ENCODE assay signal across 8 cellular contexts in the genomic region with DNA sequence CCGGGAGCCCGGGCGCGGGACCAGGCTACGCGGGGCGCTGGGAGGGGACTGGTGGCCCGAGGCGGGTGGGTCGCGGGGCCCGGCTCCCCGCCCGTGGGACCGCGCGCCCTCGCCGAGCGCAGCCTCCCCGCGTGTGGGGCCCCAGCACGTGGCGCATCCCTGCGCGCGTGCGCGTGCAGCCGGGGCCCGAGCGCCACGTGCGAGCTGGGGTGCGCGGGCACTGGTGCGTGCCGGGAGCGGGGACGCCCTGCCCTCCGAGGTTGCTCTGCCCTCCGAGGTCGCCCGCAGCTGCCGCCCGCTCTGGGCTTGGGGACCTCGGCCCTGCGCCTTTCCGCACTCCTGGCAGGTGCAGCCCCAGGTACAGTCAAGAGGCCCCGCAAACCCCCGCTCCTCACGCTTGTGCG. TPM values are rescaled to one million over a fixed set of nuclear protein-coding genes. Genes with fewer than 3 reads are reported as not detected.
A peak's percentile ranks its signal among the peaks of the same experiment; 100 is the strongest.
DNase-seq lines count a peak whose midpoint lies in the region; ATAC-seq and TF ChIP-seq lines count a peak whose summit lies in the region.

No MANE protein-coding gene starts in this region.

- H3K4me1 Mint-ChIP-seq in activated naive CD8-positive, alpha-beta T cell (ENCODE audit: low read depth): peaks cover 48% of the 10 kb centered on the region

- H3K9me3 Mint-ChIP-seq in activated naive CD8-positive, alpha-beta T cell (ENCODE audit: low read depth): no peaks in the 10 kb centered on the region

- ATAC-seq in GM19372 (IDR thresholded peaks at IDR 0.05; ENCODE audit: low read depth, unreplicated experiment): peak; percentile 29
- ATAC-seq in HG03442 (IDR thresholded peaks at IDR 0.05; ENCODE audit: unreplicated experiment): peak; percentile 24
- ATAC-seq in Panc1: peak; percentile 75

- in situ Hi-C loops in Panc1 (cut with HindIII; ENCODE audit: low pct_unique_long_range_greater_than_20kb, low sequenced_read_pairs): no loop called here

- POLR2A ChIA-PET in Panc1 (lab: Charles Lee): no interaction called here

- intact Hi-C loops in Panc1 (cut with micrococcal nuclease; ENCODE audit: unreplicated experiment): loop anchor here (2.0 kb wide), 1 partner anchor 95 kb away; no protein-coding TSS in a partner anchor

- BruUV-seq in Panc1 (replicated peaks; lab: Mats Ljungman, UMichigan): no TSS peak

- H3K4me3 ChIP-seq in Panc1 (ENCODE audit: low read depth in 2 of 2, low read length in 2 of 2) (peak overlapping the region; percentile 50 to 55), iPS-18c (ENCODE audit: insufficient read depth, low read depth, low read length) (peak overlapping the region; percentile 32)

- H3K9me3 ChIP-seq in Panc1 (ENCODE audit: control insufficient read depth, insufficient read depth, low read depth, low read length): no peaks in the 10 kb centered on the region
- no peaks in the 10 kb centered on the region for H3K9me3 ChIP-seq in iPS-18c (ENCODE audit: control insufficient read depth, insufficient read depth, low read length)

- no peaks in the 10 kb centered on the region; the same call in none of the 2 replicates for H3K36me3 ChIP-seq in Panc1 (ENCODE audit: control insufficient read depth, insufficient read depth, low read length)

- H3K27ac ChIP-seq in Panc1 (ENCODE audit: low read length): peak overlapping the region; percentile 71

- peak; percentile 74 for DNase-seq in COR-L47 (lab: John Stamatoyannopoulos, UW)
- no peak for DNase-seq in Panc1 (ENCODE audit: low read depth, low spot score)
- DNase-seq in stimulated activated CD4-positive, alpha-beta T cell treated with anti-CD3 and anti-CD28 coated beads, Interleukin-12 subunit alpha, Interleukin-12 subunit beta, amount 100 ng/mL, for 4 hours: peak; percentile 65
- DNase-seq in medulla oblongata (ENCODE audit: extremely low spot score): no peak

- H3K36me3 Mint-ChIP-seq in activated naive CD8-positive, alpha-beta T cell: peaks cover 11% of the 10 kb centered on the region

- H3K4me3 Mint-ChIP-seq in activated naive CD8-positive, alpha-beta T cell: peak overlapping the region; percentile 68

- CTCF ChIA-PET in Panc1 (lab: Charles Lee): interaction anchor here (0.7 to 1.3 kb wide), 2 partner anchors 95 to 131 kb away, joined by 3 to 4 read pairs; no protein-coding TSS in a partner anchor

- H3K4me1 ChIP-seq in Panc1 (ENCODE audit: control insufficient read depth, insufficient read depth, low read length): peaks cover 6% of the 10 kb centered on the region

- H3K27me3 Mint-ChIP-seq in activated naive CD8-positive, alpha-beta T cell: no peaks in the 10 kb centered on the region

- peak overlapping the region; percentile 91 for H3K27ac Mint-ChIP-seq in activated naive CD8-positive, alpha-beta T cell

- no peaks in the 10 kb centered on the region for H3K27me3 ChIP-seq in Panc1 (ENCODE audit: control insufficient read depth, insufficient read depth, low read length)

- no peak for TF ChIP-seq CTCF in Panc1 (IDR thresholded peaks at IDR 0.05)

RNA-seq across cellular contexts. Expression of a gene that starts 0.4 kb away (rescaled TPM):
- 21.3 TPM for total RNA-seq in Panc1 (2021; ENCODE audit: unreplicated experiment)
- polyA plus RNA-seq in Panc1 (2012; ENCODE audit: insufficient read length): 20.1 TPM

Comparison
In these comparisons a context has a peak if more than half of its experiments do, and no peak if none do; other contexts are left out.
1. DNase-seq: peak in COR-L47 (single experiment) and stimulated activated CD4-positive, alpha-beta T cell treated with anti-CD3 and anti-CD28 coated beads, Interleukin-12 subunit alpha, Interleukin-12 subunit beta, amount 100 ng/mL, for 4 hours (single experiment); none in Panc1 (single experiment) and medulla oblongata (single experiment).
2. ATAC-seq: peak in every context shown above with its lines; median percentile 75 in Panc1; 29 in GM19372; 24 in HG03442.